ENCODE assay signal across 8 cellular contexts in genomic region chr1:155052412-155053400, GRCh38. TPM values are rescaled to one million over a fixed set of nuclear protein-coding genes. Genes with fewer than 3 reads are reported as not detected.
DNase-seq lines count a peak whose midpoint lies in the region; ATAC-seq and TF ChIP-seq lines count a peak whose summit lies in the region.

No MANE protein-coding gene starts in this region.

- peaks cover 13 to 46% (median 46%) of the 10 kb centered on the region in 5 donors for H3K4me1 ChIP-seq in subcutaneous abdominal adipose tissue (ENCODE audit: control insufficient read depth in 5 of 5, insufficient read depth in 5 of 5, low read length in 5 of 5)

- H3K9me3 ChIP-seq in subcutaneous abdominal adipose tissue (ENCODE audit: control insufficient read depth in 5 of 5, low read length in 5 of 5): no peaks in the 10 kb centered on the region

- H3K27me3 ChIP-seq in kidney epithelial cell (ENCODE audit: control insufficient read depth, insufficient read depth, low read length): no peaks in the 10 kb centered on the region
- H3K27me3 ChIP-seq in subcutaneous abdominal adipose tissue (ENCODE audit: control insufficient read depth in 5 of 5, insufficient read depth in 4 of 5, low read length in 5 of 5): no peaks in the 10 kb centered on the region

- peak overlapping the region; percentile 72 for H3K4me3 ChIP-seq in kidney epithelial cell (ENCODE audit: low read depth, low read length)
- peak overlapping the region; percentile 66 to 87 (median 83) for H3K4me3 ChIP-seq in subcutaneous abdominal adipose tissue (ENCODE audit: low read depth in 1 of 5, low read length in 5 of 5)

- H3K27ac ChIP-seq in subcutaneous abdominal adipose tissue (ENCODE audit: low read depth, low read length): peak overlapping the region; percentile 86

- peak; percentile 33 to 82 (median 64) for DNase-seq in NCI-H1417 (lab: John Stamatoyannopoulos, UW)
- no peak for DNase-seq in NCI-H1417 treated with DMSO at 0.1 percent for 48 hours (lab: John Stamatoyannopoulos, UW)
- DNase-seq in NCI-H526 (lab: John Stamatoyannopoulos, UW): peak; percentile 54 to 86
- DNase-seq in astrocyte of the hippocampus (ENCODE audit: low read depth, low spot score): peak; percentile 30
- no peak for DNase-seq in kidney epithelial cell (ENCODE audit: low read depth)
- DNase-seq in pons (ENCODE audit: low spot score): no peak

- TF ChIP-seq CTCF in kidney epithelial cell (IDR thresholded peaks at IDR 0.05; ENCODE audit: insufficient read depth, low read length, poor library complexity, severe bottlenecking): peak; percentile 61

- peak overlapping the region; percentile 66 to 92 (median 82) for H3K9ac ChIP-seq in subcutaneous abdominal adipose tissue (ENCODE audit: low read length in 5 of 5)

- ATAC-seq in GM19455 (IDR thresholded peaks at IDR 0.05; ENCODE audit: unreplicated experiment): no peak

- peaks cover 3% of the 10 kb centered on the region for H3K36me3 ChIP-seq in kidney epithelial cell (ENCODE audit: control insufficient read depth, insufficient read depth, low read length)
- H3K36me3 ChIP-seq in subcutaneous abdominal adipose tissue (ENCODE audit: control insufficient read depth in 5 of 5, insufficient read depth in 5 of 5, low read length in 5 of 5): peaks cover 0 to 41% (median 34%) of the 10 kb centered on the region in 5 donors

RNA-seq across cellular contexts. Expression of gene ADAM15, which starts 1.6 kb away (rescaled TPM):
- total RNA-seq in kidney epithelial cell: 186 and 209 TPM in 2 replicates

RNA-seq across cellular contexts. Expression of gene EFNA4, which starts 10.8 kb away (rescaled TPM):
- total RNA-seq in kidney epithelial cell: 16.8 and 19.9 TPM in 2 replicates

RNA-seq across cellular contexts. Expression of gene DCST1, which starts 19.1 kb away (rescaled TPM):
- not detected in 2 replicates for total RNA-seq in kidney epithelial cell

RNA-seq across cellular contexts. Expression of gene DCST2, which starts 19.1 kb away (rescaled TPM):
- 0.27 TPM in 1 of 2 replicates, not detected in the other for total RNA-seq in kidney epithelial cell

RNA-seq across cellular contexts. Expression of gene EFNA3, which starts 25.9 kb away (rescaled TPM):
- total RNA-seq in kidney epithelial cell: 1.6 and 1.7 TPM in 2 replicates

Comparison
In these comparisons a context has a peak if more than half of its experiments do, and no peak if none do; other contexts are left out.
1. DNase-seq: peak in NCI-H1417 (3 of 3), NCI-H526 (2 of 2) and astrocyte of the hippocampus (single experiment); none in NCI-H1417 treated with DMSO at 0.1 percent for 48 hours (single experiment), kidney epithelial cell (single experiment) and pons (single experiment).